1 cellular context compared by ENCODE assay signal in genomic region chr12:14655284-14655683, GRCh38.
TF ChIP-seq lines count a peak whose summit lies in the region.

No MANE protein-coding gene starts in this region.

TF ChIP-seq in WTC11, 78 proteins besides CTCF, POLR2A, EP300 and RAD21 (continued from another document):
- TF ChIP-seq ARID4B (CRISPR knock-in tag; IDR thresholded peaks at IDR 0.05; ENCODE audit: borderline replicate concordance) (no peak), MXD4 (CRISPR knock-in tag; IDR thresholded peaks at IDR 0.05; ENCODE audit: borderline replicate concordance) (no peak), TCF7 (CRISPR knock-in tag; IDR thresholded peaks at IDR 0.05; ENCODE audit: low read depth) (no peak), TEAD1 (CRISPR knock-in tag; IDR thresholded peaks at IDR 0.05) (no peak), STAT6 (CRISPR knock-in tag; conservative IDR thresholded peaks at IDR 0.05; ENCODE audit: low read depth) (no peak), ESRRA (CRISPR knock-in tag; IDR thresholded peaks at IDR 0.05; ENCODE audit: borderline replicate concordance) (no peak)
